ENCODE assay signal across 8 cellular contexts in the genomic region with DNA sequence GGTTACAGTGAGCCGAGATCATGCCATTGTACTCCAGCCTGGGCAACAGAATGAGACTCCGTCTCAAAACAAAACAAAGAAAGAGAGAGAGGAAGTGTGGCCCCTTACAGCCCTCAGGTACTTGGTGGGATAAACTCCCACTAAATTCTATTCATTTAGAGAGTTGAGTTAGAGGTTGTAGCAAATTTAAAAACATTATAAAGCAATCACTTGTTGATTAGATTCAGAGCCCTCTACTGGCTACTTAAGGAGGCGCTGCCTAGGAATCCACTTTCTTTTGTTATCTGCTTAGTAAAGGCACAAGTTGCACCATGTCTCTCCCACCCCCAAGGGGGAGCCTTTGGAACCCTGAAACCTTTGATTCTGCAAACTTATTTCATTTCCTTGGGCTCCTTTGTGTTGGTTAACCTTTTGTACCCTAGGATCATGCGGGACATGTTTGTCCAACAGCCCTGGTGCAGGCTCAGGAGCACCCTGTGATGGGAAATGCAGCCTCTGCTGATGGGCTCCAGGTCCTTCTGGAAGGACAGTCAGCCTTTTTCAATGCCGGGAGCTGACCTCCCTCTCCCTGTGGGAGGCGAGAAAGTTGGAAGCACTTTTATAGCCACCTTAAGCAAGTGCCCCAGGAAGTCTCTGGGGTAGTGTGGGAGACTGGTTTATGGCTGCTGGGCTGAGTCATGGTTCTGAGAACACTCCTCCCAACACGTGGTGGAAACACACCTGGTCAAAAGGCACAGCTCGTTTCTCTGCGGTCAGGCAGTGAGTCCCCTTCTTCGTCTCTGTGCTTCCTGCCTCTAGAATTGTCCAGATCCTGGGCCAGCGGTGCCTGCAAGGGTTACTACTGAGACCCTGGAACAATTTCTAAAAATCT. TPM values are rescaled to one million over a fixed set of nuclear protein-coding genes. Genes with fewer than 3 reads are reported as not detected.
DNase-seq lines count a peak whose midpoint lies in the region; ATAC-seq and TF ChIP-seq lines count a peak whose summit lies in the region.

No MANE protein-coding gene starts in this region.

- H3K27ac ChIP-seq in gastroesophageal sphincter: no peak overlapping the region

- ATAC-seq in HG03196 (IDR thresholded peaks at IDR 0.05; ENCODE audit: unreplicated experiment) (peak; percentile 95), gastroesophageal sphincter (peak; percentile 28)

- peak overlapping the region; percentile 86 for H3K27ac Mint-ChIP-seq in Caco-2 (ENCODE audit: unreplicated experiment)
- H3K27ac Mint-ChIP-seq in activated T-helper 1 cell treated with anti-CD3 and anti-CD28 coated beads, Interleukin-12 subunit alpha, Interleukin-12 subunit beta, Interleukin-2, Interleukin-4 antibody, amounts not matched to agents 30 ng/mL and 10 ng/mL and 1 ng/mL, durations not matched to agents 14 hours and 24 hours and 36 hours: peak overlapping the region; percentile 96

- TF ChIP-seq EP300 in gastroesophageal sphincter (IDR thresholded peaks at IDR 0.05): no peak

- CTCF ChIA-PET in Caco-2 (lab: Charles Lee): interaction anchor here (0.5 to 1.2 kb wide), 11 partner anchors 9 to 1183 kb away, joined by 3 to 13 read pairs (median 5); no protein-coding TSS in a partner anchor

- H3K4me3 ChIP-seq in Caco-2 (ENCODE audit: low read depth, low read length): no peak overlapping the region
- no peak overlapping the region for H3K4me3 ChIP-seq in gastroesophageal sphincter
- no peak overlapping the region for H3K4me3 ChIP-seq in skeletal muscle cell (ENCODE audit: low read depth, low read length)

- TF ChIP-seq CTCF in Caco-2 (IDR thresholded peaks at IDR 0.05; ENCODE audit: insufficient read depth in 1 of 2, low read depth in 1 of 2, low read length in 1 of 2, severe bottlenecking in 1 of 2, unreplicated experiment in 1 of 2): peak; percentile 84 to 89
- TF ChIP-seq CTCF in gastroesophageal sphincter (IDR thresholded peaks at IDR 0.05): peak in 3 of 4 experiments; percentile 19 to 51 (median 34)

- H3K27me3 ChIP-seq in Caco-2 (replicated peaks; ENCODE audit: control insufficient read depth, insufficient read depth, low read length): no peaks in the 10 kb centered on the region
- H3K27me3 ChIP-seq in gastroesophageal sphincter: peaks cover 27% of the 10 kb centered on the region

- DNase-seq in Caco-2 (peak; percentile 89 to 96), OCI-M2 (lab: John Stamatoyannopoulos, UW; ENCODE audit: unreplicated experiment) (peak; percentile 41), skeletal muscle cell (ENCODE audit: low read depth) (peak; percentile 38), midbrain (lab: John Stamatoyannopoulos, UW) (no peak)
- DNase-seq in activated T-helper 1 cell treated with anti-CD3 and anti-CD28 coated beads, Interleukin-12 subunit alpha, Interleukin-12 subunit beta, Interleukin-2, Interleukin-4 antibody, amounts not matched to agents 30 ng/mL and 10 ng/mL and 1 ng/mL, durations not matched to agents 14 hours and 24 hours and 36 hours (ENCODE audit: low spot score): peak; percentile 81

- TF ChIP-seq POLR2A in GM19193 (IDR thresholded peaks at IDR 0.05; ENCODE audit: extremely low read depth, insufficient read depth, insufficient read length): peak; percentile 53
- TF ChIP-seq POLR2A in gastroesophageal sphincter (IDR thresholded peaks at IDR 0.05): no peak

- peaks cover 2% of the 10 kb centered on the region for H3K36me3 Mint-ChIP-seq in Caco-2 (ENCODE audit: insufficient read depth, unreplicated experiment)
- H3K36me3 Mint-ChIP-seq in activated T-helper 1 cell treated with anti-CD3 and anti-CD28 coated beads, Interleukin-12 subunit alpha, Interleukin-12 subunit beta, Interleukin-2, Interleukin-4 antibody, amounts not matched to agents 30 ng/mL and 10 ng/mL and 1 ng/mL, durations not matched to agents 14 hours and 24 hours and 36 hours (ENCODE audit: low read depth): no peaks in the 10 kb centered on the region

- 36 to 65% methylated on average over 2 to 5 of the region's 11 CpGs for WGBS in gastroesophageal sphincter (ENCODE audit: low coverage in 1 of 2), 2 donors

- no peaks in the 10 kb centered on the region for H3K9me3 Mint-ChIP-seq in Caco-2 (ENCODE audit: unreplicated experiment)
- no peaks in the 10 kb centered on the region for H3K9me3 Mint-ChIP-seq in activated T-helper 1 cell treated with anti-CD3 and anti-CD28 coated beads, Interleukin-12 subunit alpha, Interleukin-12 subunit beta, Interleukin-2, Interleukin-4 antibody, amounts not matched to agents 30 ng/mL and 10 ng/mL and 1 ng/mL, durations not matched to agents 14 hours and 24 hours and 36 hours

- H3K4me1 ChIP-seq in Caco-2: peaks cover 60% of the 10 kb centered on the region
- no peaks in the 10 kb centered on the region for H3K4me1 ChIP-seq in gastroesophageal sphincter

- H3K36me3 ChIP-seq in Caco-2 (ENCODE audit: control insufficient read depth, insufficient read depth, low read length) (no peaks in the 10 kb centered on the region), gastroesophageal sphincter (no peaks in the 10 kb centered on the region)

- no peaks in the 10 kb centered on the region for H3K9me3 ChIP-seq in Caco-2
- no peaks in the 10 kb centered on the region for H3K9me3 ChIP-seq in gastroesophageal sphincter

- H3K4me1 Mint-ChIP-seq in Caco-2 (ENCODE audit: low read depth, unreplicated experiment): peaks cover 24% of the 10 kb centered on the region
- H3K4me1 Mint-ChIP-seq in activated T-helper 1 cell treated with anti-CD3 and anti-CD28 coated beads, Interleukin-12 subunit alpha, Interleukin-12 subunit beta, Interleukin-2, Interleukin-4 antibody, amounts not matched to agents 30 ng/mL and 10 ng/mL and 1 ng/mL, durations not matched to agents 14 hours and 24 hours and 36 hours (ENCODE audit: low read depth): peaks cover 49% of the 10 kb centered on the region

- intact Hi-C loops in Caco-2 (cut with micrococcal nuclease; ENCODE audit: unreplicated experiment): loop anchor here (1.0 kb wide), 3 partner anchors 43 to 234 kb away; partner anchors contain the start of genes KIFBP and VPS26A
- intact Hi-C loops in activated T-helper 1 cell treated with anti-CD3 and anti-CD28 coated beads, Interleukin-12 subunit alpha, Interleukin-12 subunit beta, Interleukin-2, Interleukin-4 antibody, amounts not matched to agents 30 ng/mL and 10 ng/mL and 1 ng/mL, durations not matched to agents 14 hours and 24 hours and 36 hours (cut with micrococcal nuclease): loop anchor here (1.0 to 2.0 kb wide), 12 partner anchors 15 to 266 kb away; partner anchors contain the start of genes DDX21, KIFBP and SUPV3L1

- POLR2A ChIA-PET in Caco-2 (lab: Charles Lee): interaction anchor here (0.7 to 1.0 kb wide), 3 partner anchors 43 to 163 kb away, joined by 3 to 10 read pairs (median 4); partner anchors contain the start of gene SUPV3L1

- no peaks in the 10 kb centered on the region for H3K27me3 Mint-ChIP-seq in Caco-2 (ENCODE audit: insufficient read depth, unreplicated experiment)
- no peaks in the 10 kb centered on the region for H3K27me3 Mint-ChIP-seq in activated T-helper 1 cell treated with anti-CD3 and anti-CD28 coated beads, Interleukin-12 subunit alpha, Interleukin-12 subunit beta, Interleukin-2, Interleukin-4 antibody, amounts not matched to agents 30 ng/mL and 10 ng/mL and 1 ng/mL, durations not matched to agents 14 hours and 24 hours and 36 hours (ENCODE audit: insufficient read depth)

- BruUV-seq in Caco-2 (replicated peaks; lab: Mats Ljungman, UMichigan): TSS peak; percentile 97

- peak overlapping the region; percentile 68 for H3K4me3 Mint-ChIP-seq in Caco-2 (ENCODE audit: unreplicated experiment)
- peak overlapping the region; percentile 71 for H3K4me3 Mint-ChIP-seq in activated T-helper 1 cell treated with anti-CD3 and anti-CD28 coated beads, Interleukin-12 subunit alpha, Interleukin-12 subunit beta, Interleukin-2, Interleukin-4 antibody, amounts not matched to agents 30 ng/mL and 10 ng/mL and 1 ng/mL, durations not matched to agents 14 hours and 24 hours and 36 hours

RNA-seq across cellular contexts. Expression of gene HKDC1, which starts 2.3 kb away (rescaled TPM):
- 18.7 and 24.5 TPM in 2 replicates for total RNA-seq in Caco-2 (2022)
- total RNA-seq in activated T-helper 1 cell treated with anti-CD3 and anti-CD28 coated beads, Interleukin-12 subunit alpha, Interleukin-12 subunit beta, Interleukin-2, Interleukin-4 antibody, amounts not matched to agents 30 ng/mL and 10 ng/mL and 1 ng/mL, durations not matched to agents 14 hours and 24 hours and 36 hours: 0.05 and 0.12 TPM in 2 replicates
- under 1 TPM in 1 of 4 donors, not detected in 3; 0.27 TPM for total RNA-seq in gastroesophageal sphincter

RNA-seq across cellular contexts. Expression of gene SUPV3L1, which starts 42.4 kb away (rescaled TPM):
- total RNA-seq in Caco-2 (2022) (77.1 and 79.2 TPM in 2 replicates), gastroesophageal sphincter (10 to 100 TPM; 18.2 to 20.9 (median 19.8) TPM)
- 67.5 and 69.1 TPM in 2 replicates for total RNA-seq in activated T-helper 1 cell treated with anti-CD3 and anti-CD28 coated beads, Interleukin-12 subunit alpha, Interleukin-12 subunit beta, Interleukin-2, Interleukin-4 antibody, amounts not matched to agents 30 ng/mL and 10 ng/mL and 1 ng/mL, durations not matched to agents 14 hours and 24 hours and 36 hours

RNA-seq across cellular contexts. Expression of gene HK1, which starts 55.9 kb away (rescaled TPM):
- total RNA-seq in Caco-2 (2022) (27.2 and 35.4 TPM in 2 replicates), gastroesophageal sphincter (100 to 1,000 TPM in 3 of 4 donors, 10 to 100 TPM in 1; 92.5 to 216 (median 126) TPM)
- total RNA-seq in activated T-helper 1 cell treated with anti-CD3 and anti-CD28 coated beads, Interleukin-12 subunit alpha, Interleukin-12 subunit beta, Interleukin-2, Interleukin-4 antibody, amounts not matched to agents 30 ng/mL and 10 ng/mL and 1 ng/mL, durations not matched to agents 14 hours and 24 hours and 36 hours: 155 and 161 TPM in 2 replicates

Comparison
In these comparisons a context has a peak if more than half of its experiments do, and no peak if none do; other contexts are left out.
1. RNA of gene HKDC1, which starts 2.3 kb away (total RNA-seq): 18.7 to 24.5 TPM in Caco-2; 0.05 to 0.12 TPM in activated T-helper 1 cell treated with anti-CD3 and anti-CD28 coated beads, Interleukin-12 subunit alpha, Interleukin-12 subunit beta, Interleukin-2, Interleukin-4 antibody, amounts not matched to agents 30 ng/mL and 10 ng/mL and 1 ng/mL, durations not matched to agents 14 hours and 24 hours and 36 hours and 0.27 TPM in gastroesophageal sphincter; every median in the first group is over 10 times any median in the second.